In genomic region chr3:175558261-175558660, GRCh38 we compare ENCODE assay signal across 19 cellular contexts.
DNase-seq lines count a peak whose midpoint lies in the region; FAIRE-seq and TF ChIP-seq lines count a peak whose summit lies in the region.
"Had no signal": no experiment of that assay in that cellular context is flagged by ENCODE, and none has a peak within 500 bp of the region (broad histone marks: within the 10 kb centered on the region; RNA-seq: fewer than 3 reads in every experiment).

No MANE protein-coding gene starts in this region.

- H3K4me3 ChIP-seq in epithelial cell of esophagus (ENCODE audit: low read length) = no peak overlapping the region
- no peak overlapping the region for H3K4me3 ChIP-seq in keratinocyte (ENCODE audit: control insufficient read depth in 2 of 3, extremely low read depth in 1 of 3, insufficient read depth in 2 of 3, low read depth in 1 of 3, low read length in 3 of 3)
- H3K4me3 ChIP-seq: GM23338 had no signal

- H4K20me1 ChIP-seq in keratinocyte (ENCODE audit: control insufficient read depth, extremely low read depth, insufficient read depth, low read length) = no peaks in the 10 kb centered on the region

- no peaks in the 10 kb centered on the region for H3K36me3 ChIP-seq in keratinocyte (ENCODE audit: control insufficient read depth in 2 of 2, extremely low read depth in 1 of 2, insufficient read depth in 2 of 2, low read length in 2 of 2)

- no peaks in the 10 kb centered on the region for H3K79me2 ChIP-seq in keratinocyte (ENCODE audit: control insufficient read depth, insufficient read depth, low read length)

- peak; percentile 70 for FAIRE-seq in keratinocyte (lab: Jason Lieb, UNC)
- FAIRE-seq: GM12892, GM19239 had no signal

- H3K27me3 ChIP-seq in keratinocyte (ENCODE audit: control insufficient read depth, extremely low read depth, insufficient read depth, low read length) = no peaks in the 10 kb centered on the region

- no peak overlapping the region for H3K9ac ChIP-seq in keratinocyte (ENCODE audit: control insufficient read depth, extremely low read depth, insufficient read depth, low read length)

- no peak overlapping the region for H3K4me2 ChIP-seq in keratinocyte (ENCODE audit: control insufficient read depth, extremely low read depth, insufficient read depth, low read depth, low read length)
- H3K4me2 ChIP-seq: GM23338 had no signal

- H3K9me3 ChIP-seq in keratinocyte (ENCODE audit: control insufficient read depth, low read depth, low read length) = no peaks in the 10 kb centered on the region

- DNase-seq in LHCN-M2 (ENCODE audit: low read depth) (peak; percentile 5), amniotic epithelial cell (ENCODE audit: low read depth) (peak; percentile 9), epithelial cell of esophagus (ENCODE audit: low read depth) (peak; percentile 70), keratinocyte (ENCODE audit: low read depth, low spot score) (no peak), foreskin melanocyte (no peak), RPMI8226 (no peak), hippocampal formation (lab: John Stamatoyannopoulos, UW) (no peak)
- DNase-seq: C1 segment of cervical spinal cord; Calu3; CD4-positive, alpha-beta memory T cell; COR-L47; DMS53; DMS79 treated with DMSO at 0.1 percent for 48 hours; GF-D8; H9; HFFc6 had no signal

- H3K9me1 ChIP-seq in keratinocyte (ENCODE audit: control insufficient read depth, extremely low read depth, insufficient read depth, low read length) = no peaks in the 10 kb centered on the region

- no peak overlapping the region for H2AFZ ChIP-seq in keratinocyte (ENCODE audit: control insufficient read depth, low read length)
- H2AFZ ChIP-seq: GM23338 had no signal

- dilution Hi-C loops in keratinocyte (cut with MboI; ENCODE audit: extremely low pct_ligation_motif_present, low sequenced_read_pairs) = no loop called here

- no peak overlapping the region for H3K27ac ChIP-seq in keratinocyte (ENCODE audit: control insufficient read depth, insufficient read depth, low read length)

- no peaks in the 10 kb centered on the region for H3K4me1 ChIP-seq in keratinocyte (ENCODE audit: control insufficient read depth, extremely low read depth, insufficient read depth, low read length)

- TF ChIP-seq CTCF in epithelial cell of esophagus (IDR thresholded peaks at IDR 0.05; ENCODE audit: insufficient read depth, low read depth, low read length, missing control alignments) = no peak
- TF ChIP-seq CTCF in keratinocyte (optimal IDR thresholded peaks at IDR 0.05 in 1 of 3, IDR thresholded peaks at IDR 0.05 in 1 of 3, conservative IDR thresholded peaks at IDR 0.05 in 1 of 3; ENCODE audit: extremely low read depth in 1 of 3, insufficient read depth in 2 of 3, low read length in 3 of 3) = no peak

Comparison
In these comparisons a context has a peak if more than half of its experiments do, and no peak if none do; other contexts are left out.
1. DNase-seq: peak in LHCN-M2 (single experiment), amniotic epithelial cell (single experiment) and epithelial cell of esophagus (single experiment); none in keratinocyte (single experiment), foreskin melanocyte (single experiment), RPMI8226 (single experiment) and hippocampal formation (0 of 2).